ENCODE assay signal across 4 cellular contexts in genomic region chr16:14789564-14789963, GRCh38. TPM values are rescaled to one million over a fixed set of nuclear protein-coding genes. Genes with fewer than 3 reads are reported as not detected.
"Had no signal": no experiment of that assay in that cellular context is flagged by ENCODE, and none has a peak within 500 bp of the region (broad histone marks: within the 10 kb centered on the region; RNA-seq: fewer than 3 reads in every experiment).

No MANE protein-coding gene starts in this region.

RNA-seq across cellular contexts. Expression of gene NPIPA2, which starts 47.2 kb away (rescaled TPM):
- total RNA-seq: HT-29, HT1080, IMR-90 had no signal
- polyA plus RNA-seq: IgD-negative memory B cell had no signal
